Comparison of ENCODE assay signal across 8 cellular contexts in the genomic region with DNA sequence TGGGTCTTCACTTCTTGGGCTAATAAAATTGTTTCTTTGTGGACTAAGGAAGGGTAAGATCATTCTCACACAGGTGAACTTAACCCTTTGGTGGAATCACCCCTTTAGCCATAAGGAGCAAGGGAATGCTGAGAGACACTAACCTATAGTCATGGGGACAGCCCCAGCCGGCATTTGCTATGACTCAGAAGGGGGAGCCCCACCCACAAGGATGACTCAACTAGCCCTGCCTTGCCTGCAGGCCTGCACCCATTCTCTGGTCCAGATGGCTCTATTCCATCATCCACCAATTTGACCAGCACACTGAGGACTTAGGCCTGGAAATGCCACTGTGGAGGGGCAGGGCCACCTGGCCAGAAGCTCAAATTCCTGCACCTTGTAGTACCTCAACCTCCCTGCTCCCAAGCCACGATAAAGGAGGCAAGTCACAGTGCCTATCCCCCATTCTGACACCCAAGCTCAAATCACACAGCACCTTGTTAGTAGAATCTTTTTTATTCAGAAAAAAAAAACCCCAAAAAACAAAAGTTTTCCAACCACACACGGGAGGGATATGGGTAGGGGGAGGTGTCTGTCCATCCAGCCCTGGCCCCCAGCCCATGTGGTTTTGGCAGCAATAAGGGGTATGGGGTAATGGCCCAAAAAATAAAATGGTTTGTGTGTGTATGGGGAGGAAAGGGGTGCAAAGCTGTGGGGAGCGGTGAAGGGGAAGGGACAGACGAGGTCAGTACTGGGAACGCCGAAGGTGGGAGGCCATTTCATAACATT. TPM values are rescaled to one million over a fixed set of nuclear protein-coding genes. Genes with fewer than 3 reads are reported as not detected.
DNase-seq lines count a peak whose midpoint lies in the region; ATAC-seq lines count a peak whose summit lies in the region.

No MANE protein-coding gene starts in this region.

- H3K4me3 ChIP-seq in GM08714 (ENCODE audit: low read length) = peak overlapping the region; percentile 95
- H3K4me3 ChIP-seq in mononuclear cell (ENCODE audit: low read length) = peak overlapping the region; percentile 99

- DNase-seq in Kasumi-1 (lab: John Stamatoyannopoulos, UW) (peak; percentile 16 to 37), dermis blood vessel endothelial cell (peak; percentile 86)
- peak; percentile 84 to 87 for DNase-seq in activated CD4-positive, alpha-beta T cell treated with anti-CD3 and anti-CD28 coated beads for 4 hours
- DNase-seq in stimulated activated CD8-positive, alpha-beta memory T cell treated with anti-CD3 and anti-CD28 coated beads, Interleukin-4, amount 100 ng/mL, for 4 hours (ENCODE audit: low read depth in 2 of 2, low spot score in 1 of 2) = peak; percentile 74 to 77

- H3K27me3 ChIP-seq in mononuclear cell (ENCODE audit: insufficient read depth, low read length) = no peaks in the 10 kb centered on the region

- H3K4me1 ChIP-seq in mononuclear cell (ENCODE audit: insufficient read depth, low read length) = peaks cover 67% of the 10 kb centered on the region

- ATAC-seq in GM18511 (IDR thresholded peaks at IDR 0.05; ENCODE audit: unreplicated experiment) = no peak
- no peak for ATAC-seq in HG03175 (IDR thresholded peaks at IDR 0.05; ENCODE audit: unreplicated experiment)

- H3K9me3 ChIP-seq in mononuclear cell (ENCODE audit: low read depth, low read length) = no peaks in the 10 kb centered on the region

RNA-seq across cellular contexts. Expression of a gene that starts 3.0 kb away (rescaled TPM):
- total RNA-seq in dermis blood vessel endothelial cell = 298 and 729 TPM in 2 replicates
- total RNA-seq in mononuclear cell = 414 TPM

RNA-seq across cellular contexts. Expression of a gene that starts 5.3 kb away (rescaled TPM):
- 13.6 and 23.7 TPM in 2 replicates for total RNA-seq in dermis blood vessel endothelial cell
- 19.3 TPM for total RNA-seq in mononuclear cell

RNA-seq across cellular contexts. Expression of a gene that starts 5.5 kb away (rescaled TPM):
- total RNA-seq in dermis blood vessel endothelial cell (59.2 and 67.8 TPM in 2 replicates), mononuclear cell (17.1 TPM)

RNA-seq across cellular contexts. Expression of a gene that starts 5.6 kb away (rescaled TPM):
- total RNA-seq in dermis blood vessel endothelial cell = 3.3 and 7.0 TPM in 2 replicates
- total RNA-seq in mononuclear cell = 3.9 TPM

RNA-seq across cellular contexts. Expression of a gene that starts 13.3 kb away (rescaled TPM):
- not detected in 2 replicates for total RNA-seq in dermis blood vessel endothelial cell
- total RNA-seq in mononuclear cell = 4.2 TPM

Comparison
In these comparisons a context has a peak if more than half of its experiments do, and no peak if none do; other contexts are left out.
1. DNase-seq: peak in every context shown above with its lines; median percentile 86 in dermis blood vessel endothelial cell; 86 in activated CD4-positive, alpha-beta T cell treated with anti-CD3 and anti-CD28 coated beads for 4 hours; 76 in stimulated activated CD8-positive, alpha-beta memory T cell treated with anti-CD3 and anti-CD28 coated beads, Interleukin-4, amount 100 ng/mL, for 4 hours; 26 in Kasumi-1.